22 cellular contexts compared by ENCODE assay signal in the genomic region with DNA sequence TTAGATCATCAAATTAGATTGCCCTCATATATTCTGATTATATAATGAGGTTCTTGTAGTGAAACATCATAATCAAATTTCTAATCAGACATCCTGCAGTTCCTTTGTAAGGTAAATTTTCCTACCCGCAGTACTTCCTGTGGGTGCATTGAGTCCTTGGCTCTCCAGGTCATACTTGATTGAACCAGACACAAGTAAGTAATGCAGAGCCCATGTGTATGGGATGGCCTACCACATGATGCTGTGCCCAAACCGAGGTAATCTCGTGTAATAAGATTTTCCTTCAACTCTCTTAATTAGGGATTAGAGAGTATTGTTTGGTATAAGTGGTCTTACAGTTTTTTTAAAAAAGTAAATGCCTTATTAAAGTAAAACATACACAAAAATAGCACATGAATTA.
"Had no signal": no experiment of that assay in that cellular context is flagged by ENCODE, and none has a peak within 500 bp of the region (broad histone marks: within the 10 kb centered on the region; RNA-seq: fewer than 3 reads in every experiment).

No MANE protein-coding gene starts in this region.

- H3K9me3 ChIP-seq: heart left ventricle, neutrophil, right atrium auricular region, sigmoid colon, testis, tibial nerve, upper lobe of right lung, vagina had no signal

- H3K4me3 ChIP-seq: dorsolateral prefrontal cortex, heart left ventricle, right atrium auricular region, sigmoid colon, skin epidermis, testis, tibial nerve, upper lobe of right lung, vagina had no signal

- H3K36me3 ChIP-seq: heart left ventricle, neutrophil, right atrium auricular region, sigmoid colon, tibial nerve, upper lobe of right lung, vagina had no signal

- H3K27ac ChIP-seq: dorsolateral prefrontal cortex, heart left ventricle, neutrophil, right atrium auricular region, sigmoid colon, skin epidermis, testis, tibial nerve, upper lobe of right lung, vagina had no signal

- H3K27me3 ChIP-seq: dorsolateral prefrontal cortex, heart left ventricle, neutrophil, right atrium auricular region, sigmoid colon, testis, tibial nerve, upper lobe of right lung, vagina had no signal

- ATAC-seq: heart left ventricle; naive thymus-derived CD4-positive, alpha-beta T cell; stimulated activated naive B cell treated with anti-CD40 and anti-IgM and Interleukin-4, amounts not matched to agents 10 μg/mL and 1 μg/mL and 100 μg/mL, for 72 hours; stimulated activated naive CD8-positive, alpha-beta T cell treated with anti-CD3 and anti-CD28 coated beads, Interleukin-15, amount 100 ng/mL, for 72 hours; upper lobe of right lung had no signal

- FAIRE-seq: islet of Langerhans had no signal

- H3K4me1 ChIP-seq: heart left ventricle, right atrium auricular region, testis, tibial nerve, upper lobe of right lung, vagina had no signal

- DNase-seq: dorsolateral prefrontal cortex; effector CD8-positive, alpha-beta T cell; foreskin melanocyte; heart left ventricle; hippocampal formation; kidney glomerular epithelial cell; naive thymus-derived CD4-positive, alpha-beta T cell; nephron progenitor cell; posterior cingulate gyrus; sigmoid colon; stimulated activated CD4-positive, alpha-beta T cell treated with anti-CD3 and anti-CD28 coated beads, Interleukin-2, amount 100 ng/mL, for 24 hours; stimulated activated CD4-positive, alpha-beta T cell treated with anti-CD3 and anti-CD28 coated beads, Interleukin-4, amount 100 ng/mL, for 4 hours; stimulated activated naive B cell treated with anti-CD40 and anti-IgM and Interleukin-4, amounts not matched to agents 10 μg/mL and 1 μg/mL and 100 μg/mL, for 72 hours; stimulated activated naive CD8-positive, alpha-beta T cell treated with anti-CD3 and anti-CD28 coated beads, Interleukin-15, amount 100 ng/mL, for 72 hours; testis; upper lobe of right lung had no signal
